In the genomic region with DNA sequence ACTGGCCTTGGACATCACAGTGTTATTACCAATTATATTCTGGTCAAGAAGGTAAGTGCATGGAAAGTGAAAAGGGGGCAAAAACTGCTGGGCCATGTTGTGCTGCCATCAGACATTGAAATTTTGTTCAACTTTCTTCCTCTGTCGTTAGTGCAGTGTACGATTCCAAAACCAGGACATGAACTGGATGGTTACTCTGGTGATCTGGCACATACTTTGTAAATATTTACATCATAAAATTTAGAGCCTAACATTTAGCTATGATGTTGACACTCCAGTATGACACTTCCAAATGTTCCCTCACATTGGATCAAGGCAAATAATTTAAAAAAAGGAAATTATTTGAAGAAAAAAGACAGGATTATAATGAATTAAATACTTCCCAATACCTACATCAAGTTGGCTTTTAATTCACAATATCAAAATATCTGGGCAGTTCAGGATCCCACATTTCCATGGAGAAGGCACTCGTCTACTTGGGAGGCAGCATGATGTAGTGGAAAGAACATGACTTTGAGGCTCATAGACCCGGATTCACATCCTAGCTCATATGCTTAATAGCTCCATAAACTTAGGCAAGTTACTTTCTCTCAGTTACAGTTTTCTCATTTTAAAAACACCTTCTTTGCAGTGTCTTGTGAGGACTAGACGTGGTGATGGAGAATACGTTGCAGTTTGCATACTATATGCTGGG, we compare ENCODE assay signal across 20 cellular contexts.
"Had no signal": no experiment of that assay in that cellular context is flagged by ENCODE, and none has a peak within 500 bp of the region (broad histone marks: within the 10 kb centered on the region; RNA-seq: fewer than 3 reads in every experiment).

No MANE protein-coding gene starts in this region.

- H3K27me3 ChIP-seq: esophagus muscularis mucosa, neural progenitor cell, transverse colon, uterus had no signal

- H3K36me3 ChIP-seq: esophagus muscularis mucosa, neural progenitor cell, transverse colon, uterus had no signal

- DNase-seq: activated B cell treated with CpG ODN at 0.5 μM for 24 hours; activated CD4-positive, alpha-beta T cell treated with anti-CD3 and anti-CD28 coated beads for 36 hours; activated CD4-positive, alpha-beta T cell treated with anti-CD3 and anti-CD28 coated beads, Interleukin-2, amount 50 U/mL, for 48 hours; activated effector memory CD4-positive, alpha-beta T cell treated with Interleukin-2 at 50 U/mL for 16 hours; activated naive CD4-positive, alpha-beta T cell treated with anti-CD3 and anti-CD28 coated beads, Interleukin-2, amount 10 ng/mL, durations not matched to agents 7 days and 5 days; activated T-cell treated with anti-CD3 and anti-CD28 coated beads, Interleukin-2, amount 50 U/mL, for 72 hours; amygdala; cerebellar nuclear complex; head of caudate nucleus; naive thymus-derived CD8-positive, alpha-beta T cell; stimulated activated CD4-positive, alpha-beta T cell treated with anti-CD3 and anti-CD28 coated beads, Interleukin-2, amount 100 ng/mL, for 48 hours; stimulated activated CD8-positive, alpha-beta memory T cell treated with anti-CD3 and anti-CD28 coated beads, Interleukin-4, amount 100 ng/mL, for 48 hours; stimulated activated naive B cell treated with anti-CD40 and anti-IgM and Interleukin-4, amounts not matched to agents 10 μg/mL and 1 μg/mL and 100 μg/mL, for 72 hours; T1000; transverse colon; uterus had no signal

- H3K9me3 ChIP-seq: esophagus muscularis mucosa, transverse colon, uterus had no signal

- ATAC-seq: activated CD4-positive, alpha-beta T cell treated with anti-CD3 and anti-CD28 coated beads for 36 hours; activated T-cell treated with anti-CD3 and anti-CD28 coated beads, Interleukin-2, amount 50 U/mL, for 72 hours; left lobe of liver; naive thymus-derived CD8-positive, alpha-beta T cell; stimulated activated naive B cell treated with anti-CD40 and anti-IgM and Interleukin-4, amounts not matched to agents 10 μg/mL and 1 μg/mL and 100 μg/mL, for 72 hours had no signal

- H3K4me3 ChIP-seq: coronary artery, esophagus muscularis mucosa, neural progenitor cell, transverse colon, uterus had no signal

- H3K27ac ChIP-seq: coronary artery, esophagus muscularis mucosa, neural progenitor cell, transverse colon, uterus had no signal

- H3K4me1 ChIP-seq: neural progenitor cell, uterus had no signal
